8 cellular contexts compared by ENCODE assay signal in the genomic region with DNA sequence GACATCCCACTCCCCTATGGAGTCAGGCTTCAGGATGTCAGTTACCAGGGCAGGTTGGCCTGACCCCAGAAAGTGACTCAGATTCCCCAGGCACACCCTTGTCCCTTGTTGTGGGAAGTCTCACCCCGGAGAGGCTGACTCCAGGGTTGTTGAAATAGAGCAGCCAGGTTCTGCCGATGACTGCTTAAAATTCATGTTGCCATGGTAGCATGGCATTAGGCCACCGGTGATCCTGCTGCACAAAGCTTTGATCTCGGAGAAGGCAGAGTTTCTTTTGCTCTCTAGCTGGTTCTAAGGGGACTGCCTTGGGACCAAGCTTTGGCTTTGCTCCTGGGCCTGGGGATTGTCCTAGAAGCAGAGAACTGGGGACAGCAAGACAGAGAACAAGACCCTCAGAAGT.
DNase-seq lines count a peak whose midpoint lies in the region; ATAC-seq and TF ChIP-seq lines count a peak whose summit lies in the region.

No MANE protein-coding gene starts in this region.

- H3K9me3 ChIP-seq in mammary epithelial cell (replicated peaks; ENCODE audit: insufficient read depth, low read length) (no peaks in the 10 kb centered on the region), hepatocyte (ENCODE audit: low read depth) (no peaks in the 10 kb centered on the region)

- H3K36me3 ChIP-seq in mammary epithelial cell (ENCODE audit: insufficient read depth, low read length) (no peaks in the 10 kb centered on the region), mesendoderm (ENCODE audit: control insufficient read depth, insufficient read depth, low read length) (no peaks in the 10 kb centered on the region), hepatocyte (replicated peaks; ENCODE audit: insufficient read depth, low read depth) (no peaks in the 10 kb centered on the region)

- H3K27me3 ChIP-seq in mammary epithelial cell (ENCODE audit: insufficient read depth, low read length): peaks cover 2% of the 10 kb centered on the region
- no peaks in the 10 kb centered on the region for H3K27me3 ChIP-seq in mesendoderm (ENCODE audit: insufficient read depth, low read length, poor library complexity)
- H3K27me3 ChIP-seq in hepatocyte: no peaks in the 10 kb centered on the region

- no peak overlapping the region for H3K27ac ChIP-seq in mammary epithelial cell (ENCODE audit: insufficient read depth, low read depth, low read length)
- no peak overlapping the region for H3K27ac ChIP-seq in mesendoderm (ENCODE audit: low read depth, low read length)
- H3K27ac ChIP-seq in hepatocyte: no peak overlapping the region

- BruUV-seq in mammary epithelial cell (replicated peaks; lab: Mats Ljungman, UMichigan): no TSS peak

- DNase-seq in DMS153 (lab: John Stamatoyannopoulos, UW) (peak; percentile 32), NCI-H1092 (lab: John Stamatoyannopoulos, UW) (peak; percentile 65), mammary epithelial cell (peak; percentile 33), mesendoderm (peak; percentile 67), NCI-H1694 treated with DMSO at 0.1 percent for 48 hours (lab: John Stamatoyannopoulos, UW) (no peak), hepatocyte (ENCODE audit: low spot score) (no peak)

- no peak overlapping the region for H4K5ac ChIP-seq in mesendoderm (ENCODE audit: low read length)

- H3K4me1 ChIP-seq in mammary epithelial cell (ENCODE audit: insufficient read depth, low read length): no peaks in the 10 kb centered on the region
- H3K4me1 ChIP-seq in mesendoderm (ENCODE audit: control insufficient read depth, low read depth, low read length): no peaks in the 10 kb centered on the region
- no peaks in the 10 kb centered on the region for H3K4me1 ChIP-seq in hepatocyte (ENCODE audit: insufficient read depth)

- no peak overlapping the region for H2BK5ac ChIP-seq in mesendoderm (ENCODE audit: low read length)

- no peaks in the 10 kb centered on the region for H3K9me2 ChIP-seq in hepatocyte (replicated peaks; ENCODE audit: insufficient read depth)

- no peak overlapping the region for H3K4ac ChIP-seq in mesendoderm (ENCODE audit: low read depth, low read length)

- H4K20me1 ChIP-seq in mammary epithelial cell (ENCODE audit: insufficient read depth, low read length): no peaks in the 10 kb centered on the region
- H4K20me1 ChIP-seq in hepatocyte (ENCODE audit: insufficient read depth, poor library complexity, severe bottlenecking): no peaks in the 10 kb centered on the region

- no peaks in the 10 kb centered on the region for H3K79me1 ChIP-seq in mesendoderm (ENCODE audit: low read length)

- H2AFZ ChIP-seq in mammary epithelial cell (ENCODE audit: low read depth, low read length) (no peak overlapping the region), hepatocyte (no peak overlapping the region)

- H3K4me3 ChIP-seq in mammary epithelial cell (replicated peaks in 1 of 3; ENCODE audit: insufficient read depth in 1 of 3, low read depth in 2 of 3, low read length in 3 of 3) (no peak overlapping the region), mesendoderm (ENCODE audit: low read length) (no peak overlapping the region), hepatocyte (no peak overlapping the region)

- H2BK15ac ChIP-seq in mesendoderm (replicated peaks; ENCODE audit: low read depth): no peak overlapping the region

- in situ Hi-C loops in mammary epithelial cell (cut with MboI; ENCODE audit: low sequenced_read_pairs in 2 of 2): loop anchor here in 1 of 2 donors (25.0 kb wide), 1 partner anchor 918 kb away; no protein-coding TSS in a partner anchor

- H3K56ac ChIP-seq in mesendoderm (ENCODE audit: low read length): no peak overlapping the region

- 7% methylated on average over 4 of the region's 4 CpGs for WGBS in mammary epithelial cell (ENCODE audit: low coverage, missing lambda C conversion rate)
- no CpG with 5 or more reads among the region's 4 CpGs for WGBS in mesendoderm (ENCODE audit: extremely low coverage, insufficient coverage, low lambda C conversion rate)
- 13% methylated on average over 4 of the region's 4 CpGs for WGBS in hepatocyte (ENCODE audit: low lambda C conversion rate, missing lambda C conversion rate)

- H2BK120ac ChIP-seq in mesendoderm (ENCODE audit: low read depth, low read length): no peak overlapping the region

- ATAC-seq in GM21619 (IDR thresholded peaks at IDR 0.05; ENCODE audit: unreplicated experiment) (no peak), GM21717 (IDR thresholded peaks at IDR 0.05; ENCODE audit: unreplicated experiment) (no peak)

- no peak overlapping the region for H3K23ac ChIP-seq in mesendoderm (ENCODE audit: low read length)

- no peak overlapping the region for H3K18ac ChIP-seq in mesendoderm (ENCODE audit: low read length)

- no peak overlapping the region for H3K4me2 ChIP-seq in mammary epithelial cell (ENCODE audit: insufficient read depth, low read depth, low read length)
- H3K4me2 ChIP-seq in mesendoderm (ENCODE audit: low read length): no peak overlapping the region
- no peak overlapping the region for H3K4me2 ChIP-seq in hepatocyte

- no peak overlapping the region for H2AK5ac ChIP-seq in mesendoderm (ENCODE audit: low read length)

- dilution Hi-C loops in mammary epithelial cell (cut with HindIII; ENCODE audit: low sequenced_read_pairs): loop anchor here (5.0 kb wide), 1 partner anchor 63 kb away; no protein-coding TSS in a partner anchor

- CTCF ChIA-PET in mammary epithelial cell (lab: Charles Lee; ENCODE audit: low non-redundant PET): no interaction called here

- no peak for TF ChIP-seq CTCF in mammary epithelial cell (conservative IDR thresholded peaks at IDR 0.05 in 1 of 2, IDR thresholded peaks at IDR 0.05 in 1 of 2; ENCODE audit: extremely low read depth in 1 of 2, insufficient read depth in 1 of 2, low read depth in 1 of 2, low read length in 2 of 2)
- TF ChIP-seq CTCF in hepatocyte (IDR thresholded peaks at IDR 0.05; ENCODE audit: poor library complexity): no peak

- intact Hi-C loops in mammary epithelial cell (cut with micrococcal nuclease): no loop called here

- no peak overlapping the region for H4K8ac ChIP-seq in mesendoderm (ENCODE audit: low read depth, low read length)

- H3K9ac ChIP-seq in mammary epithelial cell (ENCODE audit: insufficient read depth, low read length): no peak overlapping the region
- no peak overlapping the region for H3K9ac ChIP-seq in mesendoderm (ENCODE audit: low read length)

- H3K79me2 ChIP-seq in mammary epithelial cell (ENCODE audit: insufficient read depth, low read length) (no peaks in the 10 kb centered on the region), mesendoderm (ENCODE audit: control insufficient read depth, insufficient read depth, low read length) (no peaks in the 10 kb centered on the region), hepatocyte (no peaks in the 10 kb centered on the region)

Comparison
In these comparisons a context has a peak if more than half of its experiments do, and no peak if none do; other contexts are left out.
1. DNase-seq: peak in DMS153 (single experiment), NCI-H1092 (single experiment), mammary epithelial cell (single experiment) and mesendoderm (single experiment); none in NCI-H1694 treated with DMSO at 0.1 percent for 48 hours (single experiment) and hepatocyte (single experiment).